Comparison of ENCODE assay signal across 8 cellular contexts in the genomic region with DNA sequence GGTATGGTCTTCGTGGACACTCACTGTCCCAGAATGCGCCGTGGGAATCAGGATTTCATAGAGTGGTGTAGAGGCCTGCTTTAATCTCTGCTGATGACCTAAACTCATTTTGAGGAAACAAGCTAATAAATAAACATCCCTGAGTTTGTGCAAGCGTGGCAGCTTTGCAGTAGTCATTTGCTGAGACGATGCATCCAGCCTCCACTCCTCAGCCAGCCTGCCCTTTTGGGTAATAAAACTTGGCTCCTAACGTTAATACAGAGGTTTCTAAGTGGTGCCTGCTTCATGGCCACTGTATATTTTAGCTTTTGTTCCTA. TPM values are rescaled to one million over a fixed set of nuclear protein-coding genes. Genes with fewer than 3 reads are reported as not detected.
A peak's percentile ranks its signal among the peaks of the same experiment; 100 is the strongest.
DNase-seq lines count a peak whose midpoint lies in the region; ATAC-seq and TF ChIP-seq lines count a peak whose summit lies in the region.

No MANE protein-coding gene starts in this region.

- peak overlapping the region; percentile 76 for H3K4me2 ChIP-seq in IMR-90 (ENCODE audit: low read depth, low read length)

- 64% methylated on average over 3 of the region's 6 CpGs; no CpG with 5 or more reads in 1 of the 2 experiments for WGBS in IMR-90 (ENCODE audit: extremely low coverage in 2 of 2, insufficient read length in 1 of 2), 2 experiments

- H4K91ac ChIP-seq in IMR-90 (ENCODE audit: insufficient read depth, low read depth, low read length), result no peak overlapping the region

- ATAC-seq in IMR-90 (ENCODE audit: low read depth) (no peak), HG03196 (IDR thresholded peaks at IDR 0.05; ENCODE audit: unreplicated experiment) (no peak), GM18868 (IDR thresholded peaks at IDR 0.05; ENCODE audit: unreplicated experiment) (no peak), HG03571 (IDR thresholded peaks at IDR 0.05; ENCODE audit: unreplicated experiment) (no peak)

- peaks cover 18% of the 10 kb centered on the region for H3K9me1 ChIP-seq in IMR-90 (ENCODE audit: insufficient read depth, low read length)

- peak overlapping the region; percentile 67; the same call in 1 of the 2 replicates for H2AK5ac ChIP-seq in IMR-90 (ENCODE audit: low read depth, low read length)

- in situ Hi-C loops in IMR-90 (cut with MboI; ENCODE audit: low sequenced_read_pairs), result no loop called here

- peaks cover 47% of the 10 kb centered on the region for H3K4me1 Mint-ChIP-seq in MCF 10A (ENCODE audit: insufficient read depth, unreplicated experiment)

- peak overlapping the region; percentile 35; the same call in 1 of the 2 replicates for H3K14ac ChIP-seq in IMR-90 (replicated peaks; ENCODE audit: low read depth, low read length)

- no peak for TF ChIP-seq CTCF in AG04449 (IDR thresholded peaks at IDR 0.05; ENCODE audit: insufficient read depth, low read length, missing control alignments)
- no peak for TF ChIP-seq CTCF in IMR-90 (conservative IDR thresholded peaks at IDR 0.05; ENCODE audit: low read depth, low read length)
- no peak for TF ChIP-seq CTCF in MCF 10A (IDR thresholded peaks at IDR 0.05; ENCODE audit: unreplicated experiment)

- no peaks in the 10 kb centered on the region for H3K27me3 Mint-ChIP-seq in MCF 10A (ENCODE audit: insufficient read depth, unreplicated experiment)

- peak overlapping the region; percentile 79 for H3K23ac ChIP-seq in IMR-90 (ENCODE audit: low read depth, low read length)

- no peak overlapping the region for H3K18ac ChIP-seq in IMR-90 (ENCODE audit: low read depth, low read length)

- peak overlapping the region; percentile 85 for H2AFZ ChIP-seq in IMR-90 (replicated peaks; ENCODE audit: low read length, poor library complexity)

- H3K36me3 ChIP-seq in IMR-90 (ENCODE audit: control insufficient read depth, insufficient read depth, low read length), result peaks cover 3% of the 10 kb centered on the region; the same call in 1 of the 2 replicates
- H3K36me3 ChIP-seq in mucosa of stomach (ENCODE audit: control insufficient read depth, insufficient read depth, low read length), result no peaks in the 10 kb centered on the region

- peaks cover 8% of the 10 kb centered on the region for H3K4me1 ChIP-seq in IMR-90 (ENCODE audit: control insufficient read depth, insufficient read depth, low read length)
- peaks cover 7% of the 10 kb centered on the region for H3K4me1 ChIP-seq in mucosa of stomach (ENCODE audit: control insufficient read depth, insufficient read depth, low read length)

- POLR2A ChIA-PET in AG04449 (lab: Yijun Ruan, JAX), result interaction anchor here (0.6 kb wide), 1 partner anchor 75 kb away, joined by 3 read pairs; no protein-coding TSS in a partner anchor
- POLR2A ChIA-PET in IMR-90 (lab: Charles Lee; ENCODE audit: unreplicated experiment), result no interaction called here
- POLR2A ChIA-PET in MCF 10A (lab: Yijun Ruan, JAX), result interaction anchor here (0.6 to 5.7 kb wide), 15 partner anchors 8 to 219 kb away, joined by 3 to 75 read pairs (median 5); a partner anchor contains a TSS

- CTCF ChIA-PET in AG04449 (lab: Yijun Ruan, JAX) (interaction anchor here (0.9 to 1.6 kb wide), 2 partner anchors 16 to 108 kb away, joined by 3 to 8 read pairs; no protein-coding TSS in a partner anchor), IMR-90 (lab: Yijun Ruan, JAX) (interaction anchor here (1.5 kb wide), 2 partner anchors 16 to 18 kb away, joined by 4 to 5 read pairs; no protein-coding TSS in a partner anchor), MCF 10A (lab: Yijun Ruan, JAX) (interaction anchor here (0.7 to 3.4 kb wide), 7 partner anchors 12 to 116 kb away, joined by 3 to 17 read pairs (median 4); no protein-coding TSS in a partner anchor)

- TF ChIP-seq POLR2A in IMR-90 (IDR thresholded peaks at IDR 0.05; ENCODE audit: low read depth, low read length), result no peak

- TF ChIP-seq RAD21 in IMR-90 (IDR thresholded peaks at IDR 0.05; ENCODE audit: low read length), result no peak

- H3K4me3 Mint-ChIP-seq in MCF 10A (ENCODE audit: unreplicated experiment), result peak overlapping the region; percentile 97

- H2BK120ac ChIP-seq in IMR-90 (ENCODE audit: low read depth, low read length), result no peak overlapping the region

- no peaks in the 10 kb centered on the region for H3K27me3 ChIP-seq in IMR-90 (ENCODE audit: control insufficient read depth, insufficient read depth, low read length)
- H3K27me3 ChIP-seq in mucosa of stomach (ENCODE audit: control insufficient read depth, insufficient read depth, low read length), result no peaks in the 10 kb centered on the region

- DNase-seq in AG04449 (ENCODE audit: low read depth, low spot score) (no peak), IMR-90 (peak; percentile 21), MCF 10A (ENCODE audit: unreplicated experiment) (peak; percentile 19), NCI-H1694 treated with DMSO at 0.1 percent for 48 hours (lab: John Stamatoyannopoulos, UW) (no peak)

- H2BK5ac ChIP-seq in IMR-90 (ENCODE audit: low read depth, low read length, poor library complexity, severe bottlenecking), result no peak overlapping the region

- no peaks in the 10 kb centered on the region for H3K9me3 Mint-ChIP-seq in MCF 10A (ENCODE audit: unreplicated experiment)

- no TSS peak for BruUV-seq in IMR-90 (replicated peaks; lab: Mats Ljungman, UMichigan)
- no TSS peak for BruUV-seq in MCF 10A (replicated peaks; lab: Mats Ljungman, UMichigan)

- H4K5ac ChIP-seq in IMR-90 (ENCODE audit: low read depth, low read length), result no peak overlapping the region

- intact Hi-C loops in IMR-90 (cut with micrococcal nuclease), result no loop called here
- intact Hi-C loops in MCF 10A (cut with micrococcal nuclease), result loop anchor here (10.0 kb wide), 1 partner anchor 250 kb away; a partner anchor contains a TSS

- H3K4me3 ChIP-seq in AG04449 (ENCODE audit: low read depth, low read length), result peak overlapping the region; percentile 74
- H3K4me3 ChIP-seq in IMR-90 (ENCODE audit: insufficient read depth, low read depth, low read length), result peak overlapping the region; percentile 67
- H3K4me3 ChIP-seq in mucosa of stomach (ENCODE audit: low read length), result peak overlapping the region; percentile 22

- H3K79me1 ChIP-seq in IMR-90 (ENCODE audit: low read depth in 1 of 2, low read length in 2 of 2), result peaks cover 32 to 43% of the 10 kb centered on the region in 2 experiments

- no peak overlapping the region for H2BK20ac ChIP-seq in IMR-90 (ENCODE audit: low read depth, low read length)

- peak overlapping the region in 1 of 2 experiments; percentile 44; a peak in 1 of 4 replicates for H4K8ac ChIP-seq in IMR-90 (ENCODE audit: low read depth in 2 of 2, low read length in 2 of 2)

- H2BK15ac ChIP-seq in IMR-90 (ENCODE audit: low read depth, low read length), result no peak overlapping the region

- H3K4ac ChIP-seq in IMR-90 (ENCODE audit: low read depth, low read length), result peak overlapping the region; percentile 41; the same call in 1 of the 2 replicates

- H3K9ac ChIP-seq in IMR-90 (ENCODE audit: low read depth, low read length) (peak overlapping the region; percentile 14; the same call in 1 of the 2 replicates), mucosa of stomach (ENCODE audit: low read length) (no peak overlapping the region)

- no peak overlapping the region for H3K27ac ChIP-seq in IMR-90 (ENCODE audit: insufficient read depth, low read length)

- H3K36me3 Mint-ChIP-seq in MCF 10A (ENCODE audit: insufficient read depth, unreplicated experiment), result peaks cover 38% of the 10 kb centered on the region

- dilution Hi-C loops in IMR-90 (cut with HindIII; ENCODE audit: low sequenced_read_pairs, unreplicated experiment), result no loop called here

- peak overlapping the region; percentile 60 for H2AK9ac ChIP-seq in IMR-90 (replicated peaks; ENCODE audit: low read depth, low read length, poor library complexity)

- H3K27ac Mint-ChIP-seq in MCF 10A (ENCODE audit: low read depth, unreplicated experiment), result no peak overlapping the region

- H4K20me1 ChIP-seq in IMR-90 (ENCODE audit: insufficient read depth, low read length), result peaks cover 19% of the 10 kb centered on the region

- H3K56ac ChIP-seq in IMR-90 (ENCODE audit: extremely low read depth, insufficient read depth, low read length), result no peak overlapping the region

- H3K9me3 ChIP-seq in IMR-90 (ENCODE audit: control insufficient read depth, insufficient read depth, low read length) (no peaks in the 10 kb centered on the region), mucosa of stomach (ENCODE audit: control insufficient read depth, low read length) (no peaks in the 10 kb centered on the region)

TF ChIP-seq in IMR-90, 13 proteins besides CTCF, POLR2A, EP300 and RAD21:
- TF ChIP-seq, protein P1, sequence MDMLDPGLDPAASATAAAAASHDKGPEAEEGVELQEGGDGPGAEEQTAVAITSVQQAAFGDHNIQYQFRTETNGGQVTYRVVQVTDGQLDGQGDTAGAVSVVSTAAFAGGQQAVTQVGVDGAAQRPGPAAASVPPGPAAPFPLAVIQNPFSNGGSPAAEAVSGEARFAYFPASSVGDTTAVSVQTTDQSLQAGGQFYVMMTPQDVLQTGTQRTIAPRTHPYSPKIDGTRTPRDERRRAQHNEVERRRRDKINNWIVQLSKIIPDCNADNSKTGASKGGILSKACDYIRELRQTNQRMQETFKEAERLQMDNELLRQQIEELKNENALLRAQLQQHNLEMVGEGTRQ (IDR thresholded peaks at IDR 0.05; ENCODE audit: low read depth, low read length), result no peak
- TF ChIP-seq RFX5 (IDR thresholded peaks at IDR 0.05; ENCODE audit: low read depth, low read length) (no peak), BHLHE40 (IDR thresholded peaks at IDR 0.05; ENCODE audit: low read depth, low read length) (no peak), CHD1 (IDR thresholded peaks at IDR 0.05; ENCODE audit: low read depth, low read length) (no peak), SMC3 (IDR thresholded peaks at IDR 0.05; ENCODE audit: low read depth, low read length) (no peak)
- TF ChIP-seq, protein P2, sequence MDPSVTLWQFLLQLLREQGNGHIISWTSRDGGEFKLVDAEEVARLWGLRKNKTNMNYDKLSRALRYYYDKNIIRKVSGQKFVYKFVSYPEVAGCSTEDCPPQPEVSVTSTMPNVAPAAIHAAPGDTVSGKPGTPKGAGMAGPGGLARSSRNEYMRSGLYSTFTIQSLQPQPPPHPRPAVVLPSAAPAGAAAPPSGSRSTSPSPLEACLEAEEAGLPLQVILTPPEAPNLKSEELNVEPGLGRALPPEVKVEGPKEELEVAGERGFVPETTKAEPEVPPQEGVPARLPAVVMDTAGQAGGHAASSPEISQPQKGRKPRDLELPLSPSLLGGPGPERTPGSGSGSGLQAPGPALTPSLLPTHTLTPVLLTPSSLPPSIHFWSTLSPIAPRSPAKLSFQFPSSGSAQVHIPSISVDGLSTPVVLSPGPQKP (IDR thresholded peaks at IDR 0.05; ENCODE audit: borderline replicate concordance, low read depth, low read length), result no peak

RNA-seq across cellular contexts. Expression of a gene that starts 1.3 kb away (rescaled TPM):
- total RNA-seq in IMR-90 (2012; rRNA removed), result 4.7 and 5.0 TPM in 2 replicates
- 2.4 and 3.9 TPM in 2 replicates for polyA plus RNA-seq in IMR-90 (2012; rRNA removed)
- polyA plus RNA-seq in IMR-90 (2012; cell fraction: cytosol; rRNA removed), result 1.0 and 1.4 TPM in 2 replicates
- polyA plus RNA-seq in IMR-90 (2012; cell fraction: nucleus; rRNA removed; ENCODE audit: low replicate concordance), result 17.7 and 19.8 TPM in 2 replicates
- total RNA-seq in MCF 10A (2022), result 16.5 and 23.9 TPM in 2 replicates

RNA-seq across cellular contexts. Expression of a gene that starts 1.5 kb away (rescaled TPM):
- total RNA-seq in IMR-90 (2012; rRNA removed), result 0.18 and 0.56 TPM in 2 replicates
- polyA plus RNA-seq in IMR-90 (2012; rRNA removed), result 1.1 TPM in 2 replicates
- 0.34 and 0.87 TPM in 2 replicates for polyA plus RNA-seq in IMR-90 (2012; cell fraction: cytosol; rRNA removed)
- polyA plus RNA-seq in IMR-90 (2012; cell fraction: nucleus; rRNA removed; ENCODE audit: low replicate concordance), result 1.5 and 2.4 TPM in 2 replicates
- total RNA-seq in MCF 10A (2022), result 3.3 and 3.5 TPM in 2 replicates

Comparison
In these comparisons a context has a peak if more than half of its experiments do, and no peak if none do; other contexts are left out.
1. DNase-seq: peak in IMR-90 (single experiment) and MCF 10A (single experiment); none in AG04449 (single experiment) and NCI-H1694 treated with DMSO at 0.1 percent for 48 hours (single experiment).
2. H3K4me3 ChIP-seq: peak in every context shown above with its lines; median percentile 74 in AG04449; 67 in IMR-90; 22 in mucosa of stomach.